ENCODE assay signal across 1 cellular context in genomic region chr4:99652596-99653436, GRCh38.
TF ChIP-seq lines count a peak whose summit lies in the region.

No MANE protein-coding gene starts in this region.

TF ChIP-seq in H1, 55 proteins besides CTCF, POLR2A, EP300 and RAD21 (continued from another document):
- TF ChIP-seq, protein P1, sequence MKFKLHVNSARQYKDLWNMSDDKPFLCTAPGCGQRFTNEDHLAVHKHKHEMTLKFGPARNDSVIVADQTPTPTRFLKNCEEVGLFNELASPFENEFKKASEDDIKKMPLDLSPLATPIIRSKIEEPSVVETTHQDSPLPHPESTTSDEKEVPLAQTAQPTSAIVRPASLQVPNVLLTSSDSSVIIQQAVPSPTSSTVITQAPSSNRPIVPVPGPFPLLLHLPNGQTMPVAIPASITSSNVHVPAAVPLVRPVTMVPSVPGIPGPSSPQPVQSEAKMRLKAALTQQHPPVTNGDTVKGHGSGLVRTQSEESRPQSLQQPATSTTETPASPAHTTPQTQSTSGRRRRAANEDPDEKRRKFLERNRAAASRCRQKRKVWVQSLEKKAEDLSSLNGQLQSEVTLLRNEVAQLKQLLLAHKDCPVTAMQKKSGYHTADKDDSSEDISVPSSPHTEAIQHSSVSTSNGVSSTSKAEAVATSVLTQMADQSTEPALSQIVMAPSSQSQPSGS (IDR thresholded peaks at IDR 0.05; ENCODE audit: low read length), result no peak
- TF ChIP-seq TCF12 (IDR thresholded peaks at IDR 0.05; ENCODE audit: low read depth, low read length) (no peak), EZH2 (IDR thresholded peaks at IDR 0.05; ENCODE audit: low read depth, low read length, severe bottlenecking) (no peak), GABPA (IDR thresholded peaks at IDR 0.05; ENCODE audit: borderline replicate concordance, insufficient read depth, low read length) (no peak), GTF2F1 (IDR thresholded peaks at IDR 0.05; ENCODE audit: borderline replicate concordance, low read depth, low read length) (no peak), RNF2 (IDR thresholded peaks at IDR 0.05; ENCODE audit: borderline replicate concordance, low read depth, low read length, missing control alignments, poor library complexity, severe bottlenecking) (no peak), POLR2AphosphoS5 (IDR thresholded peaks at IDR 0.05; ENCODE audit: low read depth, low read length) (no peak), SAP30 (IDR thresholded peaks at IDR 0.05; ENCODE audit: insufficient read depth, insufficient replicate concordance, low read length) (no peak), TBP (IDR thresholded peaks at IDR 0.05; ENCODE audit: low read depth, low read length) (no peak), CHD2 (IDR thresholded peaks at IDR 0.05; ENCODE audit: low read length) (no peak), KDM5A (IDR thresholded peaks at IDR 0.05; ENCODE audit: low read length) (no peak), CTBP2 (IDR thresholded peaks at IDR 0.05; ENCODE audit: borderline replicate concordance, insufficient read depth, insufficient read length, low read length) (no peak), HDAC6 (IDR thresholded peaks at IDR 0.05; ENCODE audit: low read depth, low read length) (no peak)
